In genomic region chr7:46363688-46364087, GRCh38 we compare ENCODE assay signal across 17 cellular contexts.
A peak's percentile ranks its signal among the peaks of the same experiment; 100 is the strongest.
DNase-seq lines count a peak whose midpoint lies in the region; ATAC-seq and TF ChIP-seq lines count a peak whose summit lies in the region.
"Had no signal": no experiment of that assay in that cellular context is flagged by ENCODE, and none has a peak within 500 bp of the region (broad histone marks: within the 10 kb centered on the region; RNA-seq: fewer than 3 reads in every experiment).

No MANE protein-coding gene starts in this region.

- no peak overlapping the region for H3K4me3 ChIP-seq in endodermal cell (ENCODE audit: low read length)
- H3K4me3 ChIP-seq in neuronal stem cell (ENCODE audit: low read length in 2 of 2), result no peak overlapping the region
- H3K4me3 ChIP-seq: left lung, ovary, skin epidermis had no signal

- no peaks in the 10 kb centered on the region for H3K4me1 Mint-ChIP-seq in endodermal cell
- H3K4me1 Mint-ChIP-seq: B cell; central memory CD8-positive, alpha-beta T cell had no signal

- no peaks in the 10 kb centered on the region for H3K27me3 Mint-ChIP-seq in endodermal cell (ENCODE audit: insufficient read depth)
- H3K27me3 Mint-ChIP-seq: B cell; central memory CD8-positive, alpha-beta T cell had no signal

- H3K23ac ChIP-seq in neuronal stem cell (ENCODE audit: low read depth, low read length, poor library complexity), result no peak overlapping the region

- no peaks in the 10 kb centered on the region for H3K36me3 Mint-ChIP-seq in endodermal cell (ENCODE audit: low read depth)

- H3K4me1 ChIP-seq in endodermal cell (ENCODE audit: control insufficient read depth, insufficient read depth, low read length), result no peaks in the 10 kb centered on the region
- peaks cover 12 to 16% of the 10 kb centered on the region in 2 donors for H3K4me1 ChIP-seq in neuronal stem cell (ENCODE audit: control insufficient read depth in 2 of 2, insufficient read depth in 1 of 2, low read depth in 1 of 2, low read length in 2 of 2)
- H3K4me1 ChIP-seq: left lung had no signal

- H2BK15ac ChIP-seq in neuronal stem cell (ENCODE audit: low read length), result no peak overlapping the region

- no peak overlapping the region for H2BK5ac ChIP-seq in neuronal stem cell (ENCODE audit: low read length)

- H3K4me3 Mint-ChIP-seq in endodermal cell, result no peak overlapping the region
- H3K4me3 Mint-ChIP-seq: B cell; central memory CD8-positive, alpha-beta T cell had no signal

- 80 to 86% methylated on average over 1 of the region's 1 CpG for WGBS in endodermal cell (ENCODE audit: insufficient coverage in 1 of 2, insufficient read length in 1 of 2), 2 experiments
- WGBS in neuronal stem cell (ENCODE audit: extremely low coverage in 2 of 2, insufficient read length in 2 of 2, insufficient replicate concordance in 1 of 2), 2 donors, result no CpG with 5 or more reads among the region's 1 CpG

- H3K36me3 ChIP-seq in endodermal cell (ENCODE audit: control insufficient read depth, insufficient read depth, low read length) (no peaks in the 10 kb centered on the region), neuronal stem cell (replicated peaks in 1 of 2; ENCODE audit: control insufficient read depth in 2 of 2, insufficient read depth in 2 of 2, low read length in 2 of 2) (no peaks in the 10 kb centered on the region)
- H3K36me3 ChIP-seq: left lung, ovary had no signal

- no peak overlapping the region for H2BK120ac ChIP-seq in neuronal stem cell (ENCODE audit: low read depth, low read length)

- no peak overlapping the region for H3K4me2 ChIP-seq in neuronal stem cell (ENCODE audit: insufficient read depth, low read length, poor library complexity, severe bottlenecking)

- no peak overlapping the region for H2AFZ ChIP-seq in neuronal stem cell (ENCODE audit: low read length)

- no peaks in the 10 kb centered on the region for H3K27me3 ChIP-seq in endodermal cell (ENCODE audit: control insufficient read depth, insufficient read depth, low read length, poor library complexity, severe bottlenecking)
- H3K27me3 ChIP-seq in neuronal stem cell (ENCODE audit: control insufficient read depth in 3 of 3, insufficient read depth in 3 of 3, low read depth in 1 of 3, low read length in 3 of 3), result no peaks in the 10 kb centered on the region
- H3K27me3 ChIP-seq: left lung, ovary had no signal

- no peak overlapping the region for H2AK5ac ChIP-seq in neuronal stem cell (ENCODE audit: low read depth, low read length)

- no peak overlapping the region for H4K8ac ChIP-seq in neuronal stem cell (ENCODE audit: low read depth, low read length)

- H4K91ac ChIP-seq in neuronal stem cell (ENCODE audit: low read depth, low read length, poor library complexity), result no peak overlapping the region

- no peak overlapping the region for H3K18ac ChIP-seq in neuronal stem cell (ENCODE audit: low read length)

- H3K9me3 ChIP-seq in endodermal cell (ENCODE audit: control insufficient read depth, low read length) (no peaks in the 10 kb centered on the region), neuronal stem cell (replicated peaks in 1 of 2; ENCODE audit: control insufficient read depth in 2 of 2, insufficient read depth in 1 of 2, low read depth in 1 of 2, low read length in 2 of 2) (peaks cover 0 to 4% of the 10 kb centered on the region in 2 donors)
- H3K9me3 ChIP-seq: left lung, ovary had no signal

- H3K9me3 Mint-ChIP-seq in endodermal cell, result no peaks in the 10 kb centered on the region
- H3K9me3 Mint-ChIP-seq: activated T-helper 2 cell treated with anti-CD3 and anti-CD28 coated beads, Interferon-gamma antibody, Interleukin-2, Interleukin-4, amounts not matched to agents 10 μg/mL and 5 μg/mL and 100 μg/mL, durations not matched to agents 14 hours and 24 hours and 36 hours; central memory CD8-positive, alpha-beta T cell had no signal

- ATAC-seq in GM18873 (IDR thresholded peaks at IDR 0.05; ENCODE audit: low FRiP score, unreplicated experiment), result no peak
- no peak for ATAC-seq in stimulated activated naive CD8-positive, alpha-beta T cell treated with anti-CD3 and anti-CD28 coated beads, Interleukin-15, Interleukin-2, amounts not matched to agents 100 U/mL and 50 U/mL, for 24 hours
- ATAC-seq: left lung had no signal

- peak; percentile 58 for TF ChIP-seq CTCF in endodermal cell (conservative IDR thresholded peaks at IDR 0.05)

- H3K4ac ChIP-seq in neuronal stem cell (ENCODE audit: low read length), result no peak overlapping the region

- DNase-seq in DMS153 treated with DMSO at 0.1 percent for 48 hours (lab: John Stamatoyannopoulos, UW; ENCODE audit: unreplicated experiment), result peak; percentile 26
- peak; percentile 15 for DNase-seq in NCI-H1092 (lab: John Stamatoyannopoulos, UW)
- DNase-seq in endodermal cell, result no peak
- peak; percentile 29 for DNase-seq in neuronal stem cell (ENCODE audit: low spot score)
- no peak for DNase-seq in stimulated activated naive CD8-positive, alpha-beta T cell treated with anti-CD3 and anti-CD28 coated beads, Interleukin-15, Interleukin-2, amounts not matched to agents 100 U/mL and 50 U/mL, for 24 hours
- no peak for DNase-seq in NCI-H2107 treated with DMSO at 0.1 percent for 48 hours (lab: John Stamatoyannopoulos, UW; ENCODE audit: unreplicated experiment)
- DNase-seq: foreskin fibroblast; left lung; NCI-H510A treated with DMSO at 0.1 percent for 48 hours; ovary; SHP77; stimulated activated CD4-positive, alpha-beta T cell treated with anti-CD3 and anti-CD28 coated beads, Interleukin-4, amount 100 ng/mL, for 4 hours had no signal

- H3K9ac ChIP-seq in endodermal cell (ENCODE audit: extremely low read depth, low read length, poor library complexity, severe bottlenecking) (no peak overlapping the region), neuronal stem cell (ENCODE audit: low read depth, low read length, poor library complexity) (no peak overlapping the region)

- no peak overlapping the region for H2BK12ac ChIP-seq in neuronal stem cell (ENCODE audit: low read length)

- H3K79me1 ChIP-seq in neuronal stem cell (ENCODE audit: low read depth, low read length), result no peaks in the 10 kb centered on the region

- no peak overlapping the region for H3K27ac ChIP-seq in endodermal cell (ENCODE audit: low read depth, low read length)
- H3K27ac ChIP-seq in neuronal stem cell (replicated peaks; ENCODE audit: low read length), result no peak overlapping the region
- H3K27ac ChIP-seq: left lung, ovary, skin epidermis had no signal

- no peak overlapping the region for H3K27ac Mint-ChIP-seq in endodermal cell
- H3K27ac Mint-ChIP-seq: activated T-helper 2 cell treated with anti-CD3 and anti-CD28 coated beads, Interferon-gamma antibody, Interleukin-2, Interleukin-4, amounts not matched to agents 10 μg/mL and 5 μg/mL and 100 μg/mL, durations not matched to agents 14 hours and 24 hours and 36 hours; B cell had no signal

- no peak overlapping the region for H3K14ac ChIP-seq in neuronal stem cell (ENCODE audit: low read length)

Comparison
In these comparisons a context has a peak if more than half of its experiments do, and no peak if none do; other contexts are left out.
1. DNase-seq: peak in DMS153 treated with DMSO at 0.1 percent for 48 hours (single experiment), NCI-H1092 (single experiment) and neuronal stem cell (single experiment); none in endodermal cell (single experiment), stimulated activated naive CD8-positive, alpha-beta T cell treated with anti-CD3 and anti-CD28 coated beads, Interleukin-15, Interleukin-2, amounts not matched to agents 100 U/mL and 50 U/mL, for 24 hours (single experiment) and NCI-H2107 treated with DMSO at 0.1 percent for 48 hours (single experiment).